Comparison of ENCODE assay signal across 14 cellular contexts in genomic region chr9:35385042-35385441, GRCh38.
DNase-seq lines count a peak whose midpoint lies in the region; ATAC-seq, FAIRE-seq and TF ChIP-seq lines count a peak whose summit lies in the region.
"Had no signal": no experiment of that assay in that cellular context is flagged by ENCODE, and none has a peak within 500 bp of the region (broad histone marks: within the 10 kb centered on the region; RNA-seq: fewer than 3 reads in every experiment).

No MANE protein-coding gene starts in this region.

- no peak overlapping the region for H2BK20ac ChIP-seq in H1 (ENCODE audit: low read length)

- H3K27me3 ChIP-seq in A673 (replicated peaks; ENCODE audit: insufficient read depth, low read depth, low read length, poor library complexity) (no peaks in the 10 kb centered on the region), Loucy (ENCODE audit: insufficient read depth, low read length, poor library complexity, severe bottlenecking) (no peaks in the 10 kb centered on the region), H1 (replicated peaks in 1 of 4; ENCODE audit: control insufficient read depth in 3 of 4, extremely low read depth in 1 of 4, insufficient read depth in 3 of 4, low read length in 3 of 4) (no peaks in the 10 kb centered on the region)
- H3K27me3 ChIP-seq: BLaER1, right lobe of liver, SJSA1 had no signal

- CTCF ChIA-PET in A673 (lab: Charles Lee) (no interaction called here), H1 (lab: Charles Lee; ENCODE audit: partially characterized antibody) (interaction anchor here (0.7 to 2.6 kb wide), 10 partner anchors 13 to 268 kb away, joined by 3 to 8 read pairs (median 4); no protein-coding TSS in a partner anchor)

- H2AFZ ChIP-seq in Loucy (ENCODE audit: low read length) (no peak overlapping the region), H1 (ENCODE audit: low read length) (no peak overlapping the region)

- no peak for ATAC-seq in GM18505 (IDR thresholded peaks at IDR 0.05; ENCODE audit: unreplicated experiment)

- H3K79me1 ChIP-seq in H1 (ENCODE audit: low read depth, low read length), result no peaks in the 10 kb centered on the region

- no peak overlapping the region for H4K5ac ChIP-seq in H1 (ENCODE audit: insufficient read length, low read depth, low read length)

- intact Hi-C loops in A673 (cut with micrococcal nuclease; ENCODE audit: unreplicated experiment), result loop anchor here (10.0 kb wide), 1 partner anchor 270 kb away; the partner anchor contains the start of gene ATOSB

- no peak overlapping the region for H3K4me2 ChIP-seq in Loucy (ENCODE audit: low read depth, low read length, poor library complexity, severe bottlenecking)
- no peak overlapping the region for H3K4me2 ChIP-seq in H1 (ENCODE audit: insufficient read depth in 1 of 2, low read depth in 2 of 2, low read length in 2 of 2)
- H3K4me2 ChIP-seq: BLaER1 had no signal

- H3K56ac ChIP-seq in H1 (replicated peaks; ENCODE audit: insufficient read length, low read depth, low read length), result no peak overlapping the region

- TF ChIP-seq CTCF in A673 (conservative IDR thresholded peaks at IDR 0.05; ENCODE audit: low read depth, low read length) (peak; percentile 38; the same call in 1 of the 2 replicates), Loucy (conservative IDR thresholded peaks at IDR 0.05; ENCODE audit: low read length) (0 out of 2 replicates have a peak, but pooled peaks have one; percentile 15), H1 (IDR thresholded peaks at IDR 0.05; ENCODE audit: control extremely low read depth in 1 of 3, insufficient read depth in 1 of 3, low read depth in 1 of 3, low read length in 3 of 3) (peak in 2 of 3 experiments; percentile 26 to 28; a peak in 2 of 4 replicates)

- POLR2A ChIA-PET in A673 (lab: Charles Lee; ENCODE audit: low non-redundant PET) (interaction anchor here (0.7 kb wide), 1 partner anchor 57 kb away, joined by 3 read pairs; no protein-coding TSS in a partner anchor), H1 (lab: Charles Lee; ENCODE audit: partially characterized antibody) (no interaction called here)

- H3K79me2 ChIP-seq in Loucy (ENCODE audit: insufficient read depth, low read length) (no peaks in the 10 kb centered on the region), H1 (ENCODE audit: control insufficient read depth in 1 of 2, insufficient read depth in 2 of 2, low read length in 2 of 2) (no peaks in the 10 kb centered on the region)

- H3K14ac ChIP-seq in H1 (ENCODE audit: insufficient read length), result no peak overlapping the region

- no peak overlapping the region for H3K9ac ChIP-seq in Loucy (ENCODE audit: low read depth, low read length, poor library complexity, severe bottlenecking)
- no peak overlapping the region for H3K9ac ChIP-seq in H1 (replicated peaks in 1 of 4; ENCODE audit: extremely low read depth in 1 of 4, low read depth in 3 of 4, low read length in 3 of 4)
- H3K9ac ChIP-seq: BLaER1 had no signal

- no TSS peak for BruUV-seq in A673 (replicated peaks; lab: Mats Ljungman, UMichigan)

- no peak overlapping the region for H2BK120ac ChIP-seq in H1 (replicated peaks; ENCODE audit: low read depth, low read length)

- no peak overlapping the region for H2BK5ac ChIP-seq in H1 (ENCODE audit: low read depth, low read length)

- TF ChIP-seq POLR2A in H1 (IDR thresholded peaks at IDR 0.05; ENCODE audit: control extremely low read depth in 1 of 2, low read depth in 2 of 2, low read length in 2 of 2) (no peak), GM18505 (IDR thresholded peaks at IDR 0.05; ENCODE audit: borderline replicate concordance, extremely low read depth, insufficient read depth, insufficient read length) (no peak), GM12892 (IDR thresholded peaks at IDR 0.05; ENCODE audit: low read depth, low read length) (no peak)

- peak; percentile 30 to 39; a peak in 3 of 4 replicates for TF ChIP-seq RAD21 in H1 (IDR thresholded peaks at IDR 0.05 in 1 of 2, conservative IDR thresholded peaks at IDR 0.05 in 1 of 2; ENCODE audit: low read depth in 2 of 2, low read length in 2 of 2)

- H2AK5ac ChIP-seq in H1 (ENCODE audit: low read depth, low read length), result no peak overlapping the region

- FAIRE-seq in H1 (lab: Jason Lieb, UNC), result no peak
- no peak for FAIRE-seq in GM12892 (lab: Jason Lieb, UNC)

- no peaks in the 10 kb centered on the region for H3F3A ChIP-seq in Loucy (ENCODE audit: low read depth)

- no peak overlapping the region for H3K23ac ChIP-seq in H1 (ENCODE audit: insufficient read length)

- no peak for TF ChIP-seq EP300 in H1 (IDR thresholded peaks at IDR 0.05; ENCODE audit: borderline replicate concordance in 1 of 2, low read depth in 2 of 2, low read length in 2 of 2)

- no peaks in the 10 kb centered on the region for H3K23me2 ChIP-seq in H1 (ENCODE audit: low read depth, low read length)

- no peak overlapping the region for H2BK12ac ChIP-seq in H1 (ENCODE audit: low read depth, low read length)

- no peak overlapping the region for H4K91ac ChIP-seq in H1 (replicated peaks; ENCODE audit: insufficient read length, low read length)

- H3K27ac ChIP-seq in A673 (ENCODE audit: low read depth, low read length, poor library complexity, severe bottlenecking) (no peak overlapping the region), H1 (ENCODE audit: low read depth, low read length) (no peak overlapping the region)
- H3K27ac ChIP-seq: BLaER1, right lobe of liver, SJSA1 had no signal

- no peak overlapping the region for H4K8ac ChIP-seq in H1 (ENCODE audit: extremely low read depth, insufficient read depth, low read length)

- WGBS in H1 (ENCODE audit: extremely low coverage in 1 of 2, insufficient coverage in 1 of 2, insufficient read length in 1 of 2, insufficient replicate concordance in 2 of 2, low coverage in 1 of 2, low lambda C conversion rate in 2 of 2, missing lambda C conversion rate in 1 of 2), 2 experiments, result 79% methylated on average over 2 of the region's 2 CpGs; no CpG with 5 or more reads in 1 of the 2 experiments

- no peak overlapping the region for H2BK15ac ChIP-seq in H1 (ENCODE audit: low read length)

- DNase-seq in A673 (ENCODE audit: low spot score) (no peak), H1 (ENCODE audit: low read depth in 1 of 2, low spot score in 2 of 2) (no peak), kidney tubule cell (ENCODE audit: low spot score) (peak; percentile 20), NCI-H69 (lab: John Stamatoyannopoulos, UW) (no peak), NCI-H748 (lab: John Stamatoyannopoulos, UW; ENCODE audit: unreplicated experiment) (no peak), GM12892 (ENCODE audit: insufficient read length) (no peak)
- DNase-seq: activated CD8-positive, alpha-beta memory T cell treated with anti-CD3 and anti-CD28 coated beads for 24 hours; cerebellar nuclear complex; left cardiac atrium; right lobe of liver had no signal

- H3K9me3 ChIP-seq in A673 (ENCODE audit: low read depth, low read length, poor library complexity, severe bottlenecking) (no peaks in the 10 kb centered on the region), Loucy (ENCODE audit: insufficient read depth, low read depth, low read length) (no peaks in the 10 kb centered on the region), H1 (ENCODE audit: insufficient read depth in 2 of 2, low read depth in 1 of 2, low read length in 1 of 2) (no peaks in the 10 kb centered on the region)
- H3K9me3 ChIP-seq: BLaER1, right lobe of liver, SJSA1 had no signal

- no peak overlapping the region for H3K4me3 ChIP-seq in A673 (ENCODE audit: low read depth, low read length, poor library complexity, severe bottlenecking)
- no peak overlapping the region for H3K4me3 ChIP-seq in Loucy (ENCODE audit: low read length, poor library complexity, severe bottlenecking)
- H3K4me3 ChIP-seq in H1 (ENCODE audit: extremely low read depth in 1 of 4, insufficient read depth in 2 of 4, low read depth in 3 of 4, low read length in 4 of 4), result no peak overlapping the region
- H3K4me3 ChIP-seq: BLaER1, right lobe of liver, SJSA1 had no signal

- no peak overlapping the region for H3K18ac ChIP-seq in H1 (ENCODE audit: extremely low read depth, low read length)

- no peak overlapping the region for H3K4ac ChIP-seq in H1 (replicated peaks; ENCODE audit: insufficient read length, low read depth, low read length)

- H3K36me3 ChIP-seq in A673 (ENCODE audit: insufficient read depth, low read length, poor library complexity, severe bottlenecking), result no peaks in the 10 kb centered on the region
- H3K36me3 ChIP-seq in Loucy (ENCODE audit: insufficient read depth, low read length), result no peaks in the 10 kb centered on the region
- peaks cover 2 to 23% (median 11%) of the 10 kb centered on the region in 4 experiments; a peak in 6 of 8 replicates for H3K36me3 ChIP-seq in H1 (ENCODE audit: control insufficient read depth in 2 of 4, insufficient read depth in 4 of 4, low read length in 3 of 4)
- H3K36me3 ChIP-seq: SJSA1 had no signal

- H3K4me1 ChIP-seq in A673 (ENCODE audit: insufficient read depth, low read length, poor library complexity, severe bottlenecking) (peaks cover 14% of the 10 kb centered on the region), Loucy (ENCODE audit: insufficient read depth, low read length, poor library complexity, severe bottlenecking) (no peaks in the 10 kb centered on the region), H1 (replicated peaks in 1 of 4; ENCODE audit: control insufficient read depth in 3 of 4, insufficient read depth in 4 of 4, low read length in 3 of 4) (no peaks in the 10 kb centered on the region)
- H3K4me1 ChIP-seq: SJSA1 had no signal

- no peaks in the 10 kb centered on the region for H3K9me2 ChIP-seq in Loucy (replicated peaks; ENCODE audit: low read depth, low read length)

- H4K20me1 ChIP-seq in Loucy (ENCODE audit: insufficient read depth, low read length, poor library complexity, severe bottlenecking), result no peaks in the 10 kb centered on the region
- no peaks in the 10 kb centered on the region for H4K20me1 ChIP-seq in H1 (replicated peaks in 1 of 2; ENCODE audit: control insufficient read depth in 1 of 2, insufficient read depth in 2 of 2, low read length in 2 of 2)
- H4K20me1 ChIP-seq: BLaER1 had no signal

TF ChIP-seq in H1, 55 proteins besides CTCF, POLR2A, EP300 and RAD21:
- TF ChIP-seq JUND (IDR thresholded peaks at IDR 0.05; ENCODE audit: low read length) (no peak), KDM4A (IDR thresholded peaks at IDR 0.05; ENCODE audit: low read depth, low read length, severe bottlenecking) (no peak), SAP30 (IDR thresholded peaks at IDR 0.05; ENCODE audit: insufficient read depth, insufficient replicate concordance, low read length) (no peak)
